ENCODE assay signal across 31 cellular contexts in the genomic region with DNA sequence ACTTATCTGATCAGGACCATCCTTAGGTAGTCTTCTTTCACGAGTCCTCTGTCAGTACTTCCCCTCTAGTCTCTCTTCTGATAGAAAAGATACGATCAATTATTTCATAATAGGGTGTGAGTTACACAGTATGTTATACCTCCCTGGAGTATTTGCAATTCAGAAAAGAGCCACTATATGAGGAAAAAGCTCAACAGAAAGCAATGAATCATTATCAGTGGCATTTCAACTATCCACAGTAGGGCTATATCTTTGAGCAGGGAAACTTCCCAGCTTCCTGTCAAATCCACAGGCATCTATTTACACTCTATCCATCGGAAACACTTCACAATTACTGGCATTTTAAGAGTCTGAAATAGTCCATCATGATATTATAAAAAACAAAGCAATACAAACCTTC.
DNase-seq lines count a peak whose midpoint lies in the region; ATAC-seq and TF ChIP-seq lines count a peak whose summit lies in the region.
"Had no signal": no experiment of that assay in that cellular context is flagged by ENCODE, and none has a peak within 500 bp of the region (broad histone marks: within the 10 kb centered on the region; RNA-seq: fewer than 3 reads in every experiment).

No MANE protein-coding gene starts in this region.

- TF ChIP-seq POLR2A in testis (IDR thresholded peaks at IDR 0.05): no peak

- peak; percentile 63 for ATAC-seq in PC-3
- ATAC-seq: activated naive CD4-positive, alpha-beta T cell treated with anti-CD3 and anti-CD28 coated beads, Interleukin-2, amount 50 U/mL, for 72 hours; GM12878; HCT116; heart left ventricle; HepG2; right cardiac atrium; stimulated activated effector memory CD8-positive, alpha-beta T cell treated with anti-CD3 and anti-CD28 coated beads, Interleukin-12 subunit alpha, Interleukin-12 subunit beta, amount 100 ng/mL, for 72 hours had no signal

- H3K4me2 ChIP-seq in PC-3 (ENCODE audit: low read length): peak overlapping the region; percentile 11; the same call in 1 of the 2 replicates

- H3K27ac ChIP-seq in PC-3 (ENCODE audit: low read length) (no peak overlapping the region), testis (no peak overlapping the region)
- H3K27ac ChIP-seq: heart left ventricle, parathyroid adenoma, RWPE1, upper lobe of left lung had no signal

- intact Hi-C loops in PC-3 (cut with micrococcal nuclease) (no loop called here), testis (cut with DNase I; ENCODE audit: low total_unique reads) (no loop called here)

- H3K4me1 ChIP-seq in PC-3 (ENCODE audit: insufficient read depth, low read length) (peaks cover 9% of the 10 kb centered on the region), testis (no peaks in the 10 kb centered on the region)
- H3K4me1 ChIP-seq: heart left ventricle, parathyroid adenoma, upper lobe of left lung had no signal

- no peaks in the 10 kb centered on the region for H3K9me2 ChIP-seq in PC-3 (replicated peaks; ENCODE audit: low read length)

- H3K36me3 ChIP-seq in PC-3 (ENCODE audit: low read depth, low read length) (no peaks in the 10 kb centered on the region), testis (ENCODE audit: low read depth, missing control alignments) (no peaks in the 10 kb centered on the region)
- H3K36me3 ChIP-seq: heart left ventricle, upper lobe of left lung had no signal

- no peak overlapping the region for H3K9ac ChIP-seq in PC-3 (ENCODE audit: low read length)
- H3K9ac ChIP-seq: parathyroid adenoma had no signal

- H3K9me3 ChIP-seq in PC-3 (ENCODE audit: low read length): no peaks in the 10 kb centered on the region
- H3K9me3 ChIP-seq in testis: no peaks in the 10 kb centered on the region
- H3K9me3 ChIP-seq: upper lobe of left lung had no signal

- H3K27me3 ChIP-seq in PC-3 (ENCODE audit: low read length) (no peaks in the 10 kb centered on the region), testis (no peaks in the 10 kb centered on the region)
- H3K27me3 ChIP-seq: heart left ventricle, upper lobe of left lung had no signal

- CTCF ChIA-PET in PC-3 (lab: Charles Lee): no interaction called here

- no peaks in the 10 kb centered on the region for H4K20me1 ChIP-seq in PC-3 (ENCODE audit: low read length)

- H3F3A ChIP-seq in PC-3 (ENCODE audit: low read length, unreplicated experiment): no peaks in the 10 kb centered on the region

- DNase-seq in HCEC 1CT (peak; percentile 36), PC-3 (peak; percentile 46), epithelial cell of esophagus (ENCODE audit: low read depth) (peak; percentile 54), renal cortical epithelial cell (ENCODE audit: low read depth) (peak; percentile 9), glomerular visceral epithelial cell (ENCODE audit: extremely low spot score) (no peak), HPDE6-E6E7 (ENCODE audit: extremely low spot score) (no peak), testis (no peak)
- DNase-seq: activated CD4-positive, alpha-beta T cell treated with anti-CD3 and anti-CD28 coated beads, Interleukin-2, amount 50 U/mL, for 48 hours; activated CD8-positive, alpha-beta memory T cell treated with anti-CD3 and anti-CD28 coated beads, Interleukin-2, amount 50 U/mL, for 4 hours; aorta; C1 segment of cervical spinal cord; DND-41; heart left ventricle; Karpas-422; kidney glomerular epithelial cell; NCI-H1092; NCI-H2029 treated with DMSO at 0.1 percent for 48 hours; NCI-H82; nephron progenitor cell; right cardiac atrium; stimulated activated CD4-positive, alpha-beta T cell treated with anti-CD3 and anti-CD28 coated beads, Interleukin-4, amount 100 ng/mL, for 1 hour; substantia nigra; upper lobe of left lung had no signal

- H3K4me3 ChIP-seq in PC-3 (ENCODE audit: low read length) (no peak overlapping the region), epithelial cell of esophagus (ENCODE audit: low read length) (no peak overlapping the region), testis (no peak overlapping the region)
- H3K4me3 ChIP-seq: GM12878, heart left ventricle, lung, upper lobe of left lung had no signal

- TF ChIP-seq CTCF in PC-3 (conservative IDR thresholded peaks at IDR 0.05; ENCODE audit: low read depth, low read length) (no peak), epithelial cell of esophagus (IDR thresholded peaks at IDR 0.05; ENCODE audit: insufficient read depth, low read depth, low read length, missing control alignments) (no peak), testis (IDR thresholded peaks at IDR 0.05) (no peak)

- H3K79me2 ChIP-seq in PC-3 (ENCODE audit: low read length): no peaks in the 10 kb centered on the region
- H3K79me2 ChIP-seq: parathyroid adenoma had no signal

- WGBS in testis, 2 donors: 77 to 78% methylated on average over 3 of the region's 3 CpGs

- H2AFZ ChIP-seq in PC-3 (ENCODE audit: low read length): peak overlapping the region; percentile 15; the same call in 1 of the 2 replicates
- H2AFZ ChIP-seq: parathyroid adenoma had no signal

- POLR2A ChIA-PET in PC-3 (lab: Charles Lee; ENCODE audit: unreplicated experiment): no interaction called here

- no TSS peak for BruUV-seq in PC-3 (replicated peaks; lab: Mats Ljungman, UMichigan)

Comparison
In these comparisons a context has a peak if more than half of its experiments do, and no peak if none do; other contexts are left out.
1. DNase-seq: peak in HCEC 1CT (single experiment), PC-3 (single experiment), epithelial cell of esophagus (single experiment) and renal cortical epithelial cell (single experiment); none in glomerular visceral epithelial cell (single experiment), HPDE6-E6E7 (single experiment) and testis (single experiment).